ENCODE assay signal across 35 cellular contexts in the genomic region with DNA sequence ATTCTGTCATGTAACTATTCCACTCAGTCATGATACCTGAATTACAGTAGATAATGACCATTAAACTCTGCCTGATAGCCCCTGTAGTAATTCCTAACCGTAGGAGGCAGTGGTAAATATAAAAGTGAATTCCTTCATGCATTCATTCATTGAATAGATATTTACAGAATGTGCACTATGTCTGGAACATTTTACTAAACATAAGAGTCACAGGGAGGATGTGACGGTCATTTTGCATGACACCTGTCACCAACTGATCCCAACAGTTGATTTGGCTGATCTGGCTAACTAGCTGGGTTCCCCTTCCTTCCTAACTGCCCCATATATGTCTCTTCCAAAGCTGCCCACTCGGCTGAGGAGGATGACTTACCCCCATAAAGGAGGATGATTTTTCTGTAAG. TPM values are rescaled to one million over a fixed set of nuclear protein-coding genes. Genes with fewer than 3 reads are reported as not detected.
"Had no signal": no experiment of that assay in that cellular context is flagged by ENCODE, and none has a peak within 500 bp of the region (broad histone marks: within the 10 kb centered on the region; RNA-seq: fewer than 3 reads in every experiment).

No MANE protein-coding gene starts in this region.

- H3K27me3 ChIP-seq: MG63 had no signal

- H3K9me3 ChIP-seq: MG63 had no signal

- H3K36me3 ChIP-seq: MG63 had no signal

- DNase-seq: Karpas-422, Kasumi-1, MG63, MM.1S, MV-4-11, NCI-H1048, NCI-H1092, NCI-H1092 treated with DMSO at 0.1 percent for 48 hours, NCI-H1105, NCI-H1105 treated with DMSO at 0.1 percent for 48 hours, NCI-H1417, NCI-H1417 treated with DMSO at 0.1 percent for 48 hours, NCI-H1436, NCI-H1436 treated with DMSO at 0.1 percent for 48 hours, NCI-H146, NCI-H1694, NCI-H1694 treated with DMSO at 0.1 percent for 48 hours, NCI-H187, NCI-H187 treated with DMSO at 0.1 percent for 48 hours, NCI-H1930, NCI-H2029, NCI-H2029 treated with DMSO at 0.1 percent for 48 hours, NCI-H2081, NCI-H2081 treated with DMSO at 0.1 percent for 48 hours, NCI-H2107, NCI-H2171, NCI-H2171 treated with DMSO at 0.1 percent for 48 hours, NCI-H2227 treated with DMSO at 0.1 percent for 48 hours, NCI-H226, NCI-H345, NCI-H446, NCI-H446 treated with DMSO at 0.1 percent for 48 hours, NCI-H510A, NCI-H510A treated with DMSO at 0.1 percent for 48 hours had no signal

- H3K4me3 ChIP-seq: MG63 had no signal

RNA-seq across cellular contexts. Expression of a gene that starts 48.0 kb away (rescaled TPM):
- total RNA-seq: M059J had no signal
